8 cellular contexts compared by ENCODE assay signal in the genomic region with DNA sequence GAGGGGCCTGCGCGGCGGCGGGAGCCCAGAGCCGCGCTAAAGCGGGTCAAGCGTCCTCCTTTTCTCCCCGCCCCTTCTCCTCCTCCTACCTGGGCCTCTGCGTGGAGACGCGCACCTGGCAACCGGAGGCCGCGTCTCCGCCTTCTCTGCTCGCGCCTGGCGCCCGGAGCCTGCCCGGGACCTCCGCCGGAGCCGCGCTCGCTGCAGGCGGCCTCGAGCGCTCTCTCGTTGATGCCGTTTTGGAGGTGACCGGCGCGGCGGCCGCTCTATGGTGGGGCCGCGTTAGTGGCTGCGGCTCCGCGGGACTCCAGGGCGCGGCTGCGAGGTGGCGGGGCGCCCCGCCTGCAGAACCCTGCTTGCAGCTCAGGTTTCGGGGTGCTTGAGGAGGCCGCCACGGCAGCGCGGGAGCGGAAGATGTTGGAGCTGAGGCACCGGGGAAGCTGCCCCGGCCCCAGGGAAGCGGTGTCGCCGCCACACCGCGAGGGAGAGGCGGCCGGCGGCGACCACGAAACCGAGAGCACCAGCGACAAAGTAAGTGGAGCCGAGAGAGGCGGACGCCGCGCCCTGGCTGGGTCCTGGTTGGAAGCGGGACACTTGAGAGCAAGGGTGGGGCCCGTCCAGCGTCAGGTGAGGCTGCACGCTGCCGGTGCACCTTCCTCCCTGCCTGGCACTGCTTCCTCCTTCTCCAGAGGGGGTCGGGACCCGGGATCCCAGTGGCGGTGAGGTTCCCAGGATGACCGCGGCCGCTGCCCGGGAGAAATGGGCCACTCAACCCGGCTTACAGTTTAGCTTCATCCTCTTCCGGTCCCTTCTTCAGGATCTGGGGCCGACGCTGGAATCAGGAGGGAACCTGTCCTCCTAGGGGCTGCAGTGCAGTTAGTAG. TPM values are rescaled to one million over a fixed set of nuclear protein-coding genes. Genes with fewer than 3 reads are reported as not detected.
A peak's percentile ranks its signal among the peaks of the same experiment; 100 is the strongest.
DNase-seq lines count a peak whose midpoint lies in the region; ATAC-seq and TF ChIP-seq lines count a peak whose summit lies in the region.

A gene (plus strand): TSS at position 140 of the 883 bp plus-strand sequence. CDS start 275 bp downstream, at position 415.

- H3K36me3 ChIP-seq in BJ (ENCODE audit: control insufficient read depth, insufficient read depth, low read length) (no peaks in the 10 kb centered on the region), Panc1 (ENCODE audit: control insufficient read depth, insufficient read depth, low read length) (no peaks in the 10 kb centered on the region; the same call in 1 of the 2 replicates), kidney epithelial cell (ENCODE audit: control insufficient read depth, insufficient read depth, low read length) (no peaks in the 10 kb centered on the region)

- BruUV-seq in Panc1 (replicated peaks; lab: Mats Ljungman, UMichigan) (no TSS peak), MCF 10A (replicated peaks; lab: Mats Ljungman, UMichigan) (no TSS peak)

- H3K36me3 Mint-ChIP-seq in MCF 10A (ENCODE audit: insufficient read depth, unreplicated experiment), result no peaks in the 10 kb centered on the region

- H3K27ac Mint-ChIP-seq in MCF 10A (ENCODE audit: low read depth, unreplicated experiment), result peak within 1 kb of the TSS; percentile 86

- H3K27me3 ChIP-seq in BJ (ENCODE audit: control insufficient read depth, insufficient read depth, low read length), result peaks cover 19% of the 10 kb centered on the region
- H3K27me3 ChIP-seq in Panc1 (ENCODE audit: control insufficient read depth, insufficient read depth, low read length), result peaks cover 6% of the 10 kb centered on the region
- H3K27me3 ChIP-seq in kidney epithelial cell (ENCODE audit: control insufficient read depth, insufficient read depth, low read length), result no peaks in the 10 kb centered on the region

- in situ Hi-C loops in Panc1 (cut with HindIII; ENCODE audit: low pct_unique_long_range_greater_than_20kb, low sequenced_read_pairs), result no loop called here

- intact Hi-C loops in Panc1 (cut with micrococcal nuclease; ENCODE audit: unreplicated experiment), result loop anchor here (5.0 kb wide), 1 partner anchor 389 kb away; no protein-coding TSS in a partner anchor
- intact Hi-C loops in MCF 10A (cut with micrococcal nuclease), result loop anchor here (2.0 kb wide), 1 partner anchor 50 kb away; no protein-coding TSS in a partner anchor

- H3K4me3 ChIP-seq in BJ (ENCODE audit: low read depth, low read length) (peak within 1 kb of the TSS; percentile 49), Panc1 (ENCODE audit: low read depth in 2 of 2, low read length in 2 of 2) (peak within 1 kb of the TSS; percentile 64 to 66), kidney epithelial cell (ENCODE audit: low read depth, low read length) (peak within 1 kb of the TSS; percentile 70)

- no peak for DNase-seq in BJ (ENCODE audit: low read depth)
- DNase-seq in Panc1 (ENCODE audit: low read depth, low spot score), result no peak
- DNase-seq in MCF 10A (ENCODE audit: unreplicated experiment), result peak; percentile 52
- no peak for DNase-seq in kidney epithelial cell (ENCODE audit: low read depth)
- DNase-seq in stimulated activated CD4-positive, alpha-beta T cell treated with anti-CD3 and anti-CD28 coated beads, Interleukin-4, amount 100 ng/mL, for 24 hours, result peak; percentile 3
- DNase-seq in SW 1271 (lab: John Stamatoyannopoulos, UW), result no peak

- H3K27ac ChIP-seq in Panc1 (ENCODE audit: low read length), result peak within 1 kb of the TSS; percentile 65

- CTCF ChIA-PET in BJ (lab: Yijun Ruan, JAX), result interaction anchor here (1.0 kb wide), 1 partner anchor 15 kb away, joined by 4 read pairs; no protein-coding TSS in a partner anchor
- CTCF ChIA-PET in Panc1 (lab: Charles Lee), result no interaction called here
- CTCF ChIA-PET in MCF 10A (lab: Yijun Ruan, JAX), result interaction anchor here (0.6 to 1.5 kb wide), 8 partner anchors 12 to 388 kb away, joined by 3 to 7 read pairs (median 3); no protein-coding TSS in a partner anchor

- ATAC-seq in GM18870 (IDR thresholded peaks at IDR 0.05; ENCODE audit: unreplicated experiment), result peak; percentile 32
- peak; percentile 39 for ATAC-seq in HG03097 (IDR thresholded peaks at IDR 0.05; ENCODE audit: low FRiP score, unreplicated experiment)
- ATAC-seq in Panc1, result peak; percentile 41

- no peaks in the 10 kb centered on the region for H3K9me3 ChIP-seq in Panc1 (ENCODE audit: control insufficient read depth, insufficient read depth, low read depth, low read length)

- no peaks in the 10 kb centered on the region; the same call in 1 of the 2 replicates for H3K4me1 ChIP-seq in Panc1 (ENCODE audit: control insufficient read depth, insufficient read depth, low read length)

- peaks cover 15% of the 10 kb centered on the region for H3K9me3 Mint-ChIP-seq in MCF 10A (ENCODE audit: unreplicated experiment)

- TF ChIP-seq CTCF in BJ (IDR thresholded peaks at IDR 0.05; ENCODE audit: insufficient read depth, low read depth, low read length) (no peak), Panc1 (IDR thresholded peaks at IDR 0.05) (no peak), MCF 10A (IDR thresholded peaks at IDR 0.05; ENCODE audit: unreplicated experiment) (no peak), kidney epithelial cell (IDR thresholded peaks at IDR 0.05; ENCODE audit: insufficient read depth, low read length, poor library complexity, severe bottlenecking) (no peak)

- peaks cover 30% of the 10 kb centered on the region for H3K4me1 Mint-ChIP-seq in MCF 10A (ENCODE audit: insufficient read depth, unreplicated experiment)

- POLR2A ChIA-PET in BJ (lab: Charles Lee) (no interaction called here), Panc1 (lab: Charles Lee) (interaction anchor here (0.7 kb wide), 1 partner anchor 1572 kb away, joined by 3 read pairs; no protein-coding TSS in a partner anchor), MCF 10A (lab: Yijun Ruan, JAX) (interaction anchor here (0.6 to 4.8 kb wide), 28 partner anchors 11 to 1548 kb away, joined by 3 to 96 read pairs (median 4); a partner anchor contains a TSS)

- H3K4me3 Mint-ChIP-seq in MCF 10A (ENCODE audit: unreplicated experiment), result peak within 1 kb of the TSS; percentile 90

- H3K27me3 Mint-ChIP-seq in MCF 10A (ENCODE audit: insufficient read depth, unreplicated experiment), result no peaks in the 10 kb centered on the region

RNA-seq across cellular contexts. Expression of the gene that starts here (rescaled TPM):
- 0.01 and 0.02 TPM in 2 replicates for polyA plus RNA-seq in BJ (2011; rRNA removed)
- 0.05 and 0.09 TPM in 2 replicates for polyA minus RNA-seq in BJ (2011; rRNA and poly(A)+ RNA removed)
- total RNA-seq in Panc1 (2021; ENCODE audit: unreplicated experiment), result 16.1 TPM
- polyA plus RNA-seq in Panc1 (2012; ENCODE audit: insufficient read length), result 6.5 TPM
- 10.3 and 11.5 TPM in 2 replicates for total RNA-seq in MCF 10A (2022)
- total RNA-seq in kidney epithelial cell, result 18.8 and 18.9 TPM in 2 replicates

Comparison
In these comparisons a context has a peak if more than half of its experiments do, and no peak if none do; other contexts are left out.
1. DNase-seq: peak in MCF 10A (single experiment) and stimulated activated CD4-positive, alpha-beta T cell treated with anti-CD3 and anti-CD28 coated beads, Interleukin-4, amount 100 ng/mL, for 24 hours (single experiment); none in BJ (single experiment), Panc1 (single experiment), kidney epithelial cell (single experiment) and SW 1271 (0 of 2).
2. Peak in every context shown above with its lines, with median percentiles within 50 percentile points of each other: H3K4me3 ChIP-seq and ATAC-seq.